10 cellular contexts compared by ENCODE assay signal in the genomic region with DNA sequence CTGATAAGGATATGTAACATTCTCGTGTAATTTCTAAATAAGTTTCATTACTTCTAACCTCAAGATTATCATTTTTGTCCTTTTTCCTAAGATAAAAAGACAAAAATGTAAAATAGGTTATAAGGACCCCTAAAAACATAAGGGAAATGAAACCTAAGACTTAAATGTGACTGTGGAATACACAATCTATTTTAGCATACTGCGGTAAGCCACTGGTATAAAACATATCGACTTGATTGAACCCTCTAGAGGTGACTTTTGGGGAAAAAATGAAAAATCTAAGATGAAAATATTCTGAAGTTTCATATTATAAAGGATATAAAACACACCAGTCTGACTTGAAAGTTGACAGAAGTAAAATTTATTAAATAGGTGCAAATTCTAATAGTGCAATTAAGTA. TPM values are rescaled to one million over a fixed set of nuclear protein-coding genes. Genes with fewer than 3 reads are reported as not detected.
DNase-seq lines count a peak whose midpoint lies in the region; ATAC-seq and TF ChIP-seq lines count a peak whose summit lies in the region.
"Had no signal": no experiment of that assay in that cellular context is flagged by ENCODE, and none has a peak within 500 bp of the region (broad histone marks: within the 10 kb centered on the region; RNA-seq: fewer than 3 reads in every experiment).

No MANE protein-coding gene starts in this region.

- peak overlapping the region; percentile 78 for H3K27ac Mint-ChIP-seq in activated CD8-positive, alpha-beta memory T cell treated with anti-CD3 and anti-CD28 coated beads, Interleukin-2, amount 10 ng/mL, durations not matched to agents 7 days and 5 days

- no peak for ATAC-seq in activated CD8-positive, alpha-beta memory T cell treated with anti-CD3 and anti-CD28 coated beads, Interleukin-2, amount 10 ng/mL, durations not matched to agents 7 days and 5 days
- ATAC-seq in RWPE2 (ENCODE audit: low read depth) (no peak), GM18498 (IDR thresholded peaks at IDR 0.05; ENCODE audit: unreplicated experiment) (no peak)

- H3K4me3 Mint-ChIP-seq in activated CD8-positive, alpha-beta memory T cell treated with anti-CD3 and anti-CD28 coated beads, Interleukin-2, amount 10 ng/mL, durations not matched to agents 7 days and 5 days: peak overlapping the region; percentile 65

- H3K4me1 Mint-ChIP-seq in activated CD8-positive, alpha-beta memory T cell treated with anti-CD3 and anti-CD28 coated beads, Interleukin-2, amount 10 ng/mL, durations not matched to agents 7 days and 5 days: peaks cover 60% of the 10 kb centered on the region

- peaks cover 29% of the 10 kb centered on the region for H3K36me3 Mint-ChIP-seq in activated CD8-positive, alpha-beta memory T cell treated with anti-CD3 and anti-CD28 coated beads, Interleukin-2, amount 10 ng/mL, durations not matched to agents 7 days and 5 days
- H3K36me3 Mint-ChIP-seq: naive B cell had no signal

- no peaks in the 10 kb centered on the region for H3K9me3 ChIP-seq in RWPE2 (ENCODE audit: severe bottlenecking)
- H3K9me3 ChIP-seq in fibroblast of lung (ENCODE audit: control insufficient read depth, insufficient read depth, low read depth, low read length): no peaks in the 10 kb centered on the region
- no peaks in the 10 kb centered on the region for H3K9me3 ChIP-seq in subcutaneous abdominal adipose tissue (ENCODE audit: control insufficient read depth in 5 of 5, low read length in 5 of 5)

- peaks cover 43% of the 10 kb centered on the region for H3K79me2 ChIP-seq in fibroblast of lung (ENCODE audit: control insufficient read depth, insufficient read depth, low read length)

- CTCF ChIA-PET in activated CD8-positive, alpha-beta memory T cell treated with anti-CD3 and anti-CD28 coated beads, Interleukin-2, amount 10 ng/mL, durations not matched to agents 7 days and 5 days (lab: Charles Lee): no interaction called here

- H3K36me3 ChIP-seq in RWPE2 (ENCODE audit: low read depth) (peaks cover 24% of the 10 kb centered on the region), fibroblast of lung (ENCODE audit: control insufficient read depth, insufficient read depth, low read length) (no peaks in the 10 kb centered on the region), subcutaneous abdominal adipose tissue (ENCODE audit: control insufficient read depth in 5 of 5, insufficient read depth in 5 of 5, low read length in 5 of 5) (peaks cover 0 to 11% (median 0%) of the 10 kb centered on the region in 5 donors)

- no peaks in the 10 kb centered on the region for H3K27me3 Mint-ChIP-seq in activated CD8-positive, alpha-beta memory T cell treated with anti-CD3 and anti-CD28 coated beads, Interleukin-2, amount 10 ng/mL, durations not matched to agents 7 days and 5 days
- H3K27me3 Mint-ChIP-seq: naive B cell had no signal

- H4K20me1 ChIP-seq in fibroblast of lung (ENCODE audit: control insufficient read depth, extremely low read depth, insufficient read depth, low read length): no peaks in the 10 kb centered on the region

- H3K4me3 ChIP-seq in RWPE2 (ENCODE audit: severe bottlenecking) (peak overlapping the region; percentile 92), fibroblast of lung (replicated peaks in 1 of 4; ENCODE audit: control extremely low read depth in 1 of 4, insufficient read depth in 1 of 4, low read depth in 3 of 4, low read length in 4 of 4) (peak overlapping the region; percentile 42 to 99 (median 68)), subcutaneous abdominal adipose tissue (ENCODE audit: low read depth in 1 of 5, low read length in 5 of 5) (peak overlapping the region; percentile 74 to 99 (median 78))

- no peak for TF ChIP-seq CTCF in RWPE2 (IDR thresholded peaks at IDR 0.05; ENCODE audit: poor library complexity, severe bottlenecking)
- no peak for TF ChIP-seq CTCF in fibroblast of lung (conservative IDR thresholded peaks at IDR 0.05 in 1 of 2, IDR thresholded peaks at IDR 0.05 in 1 of 2; ENCODE audit: low read depth in 1 of 2, low read length in 2 of 2)

- peaks cover 33% of the 10 kb centered on the region for H3K4me1 ChIP-seq in RWPE2 (ENCODE audit: insufficient read depth, poor library complexity, severe bottlenecking)
- H3K4me1 ChIP-seq in fibroblast of lung (ENCODE audit: control insufficient read depth, extremely low read depth, insufficient read depth, low read length): peaks cover 2% of the 10 kb centered on the region
- H3K4me1 ChIP-seq in subcutaneous abdominal adipose tissue (ENCODE audit: control insufficient read depth in 5 of 5, insufficient read depth in 5 of 5, low read length in 5 of 5): peaks cover 5 to 38% (median 36%) of the 10 kb centered on the region in 5 donors

- peak overlapping the region; percentile 95 for H3K4me2 ChIP-seq in fibroblast of lung (ENCODE audit: extremely low read depth, insufficient read depth, low read length)

- H3K27me3 ChIP-seq in RWPE2 (ENCODE audit: insufficient read depth, poor library complexity, severe bottlenecking): no peaks in the 10 kb centered on the region
- H3K27me3 ChIP-seq in fibroblast of lung (ENCODE audit: control insufficient read depth, insufficient read depth, low read length): no peaks in the 10 kb centered on the region
- H3K27me3 ChIP-seq in subcutaneous abdominal adipose tissue (ENCODE audit: control insufficient read depth in 5 of 5, insufficient read depth in 4 of 5, low read length in 5 of 5): no peaks in the 10 kb centered on the region

- H3K9ac ChIP-seq in fibroblast of lung (ENCODE audit: insufficient read depth, low read length): no peak overlapping the region
- H3K9ac ChIP-seq in subcutaneous abdominal adipose tissue (ENCODE audit: low read length in 5 of 5): peak overlapping the region in 3 of 5 donors; percentile 82 to 98 (median 91)

- no peaks in the 10 kb centered on the region for H3K9me3 Mint-ChIP-seq in activated CD8-positive, alpha-beta memory T cell treated with anti-CD3 and anti-CD28 coated beads, Interleukin-2, amount 10 ng/mL, durations not matched to agents 7 days and 5 days (ENCODE audit: low read depth)
- H3K9me3 Mint-ChIP-seq: naive B cell had no signal

- no peak for DNase-seq in activated CD8-positive, alpha-beta memory T cell treated with anti-CD3 and anti-CD28 coated beads, Interleukin-2, amount 10 ng/mL, durations not matched to agents 7 days and 5 days
- no peak for DNase-seq in activated CD8-positive, alpha-beta memory T cell treated with anti-CD3 and anti-CD28 coated beads, Interleukin-2, amount 50 U/mL, for 48 hours
- DNase-seq in RWPE2 (ENCODE audit: low spot score) (no peak), fibroblast of lung (ENCODE audit: low read depth in 2 of 2) (no peak), NCI-H2107 treated with DMSO at 0.1 percent for 48 hours (lab: John Stamatoyannopoulos, UW; ENCODE audit: unreplicated experiment) (no peak)
- no peak for DNase-seq in stimulated activated CD4-positive, alpha-beta T cell treated with anti-CD3 and anti-CD28 coated beads, Interleukin-2, amount 100 ng/mL, for 48 hours
- DNase-seq: naive B cell, NCI-H2107 had no signal

- H3K27ac ChIP-seq in RWPE2 (ENCODE audit: poor library complexity, severe bottlenecking) (no peak overlapping the region), fibroblast of lung (ENCODE audit: insufficient read depth, low read length) (no peak overlapping the region), subcutaneous abdominal adipose tissue (ENCODE audit: low read depth, low read length) (peak overlapping the region; percentile 97)

- H2AFZ ChIP-seq in fibroblast of lung (ENCODE audit: low read length): no peak overlapping the region

RNA-seq across cellular contexts. Expression of gene NAMPT, which starts 1.9 kb away (rescaled TPM):
- 100 to 1,000 TPM in 1 of 2 experiments, 10 to 100 TPM in 1; 89.7 to 188 TPM for total RNA-seq in activated CD8-positive, alpha-beta memory T cell treated with anti-CD3 and anti-CD28 coated beads, Interleukin-2, amount 10 ng/mL, durations not matched to agents 7 days and 5 days
- total RNA-seq in fibroblast of lung: 155 and 175 TPM in 2 replicates
- polyA plus RNA-seq in fibroblast of lung: 47.3 and 57.7 TPM in 2 replicates
- 43.3 and 48.1 TPM in 2 replicates for polyA plus RNA-seq in fibroblast of lung (2012)
- 1.8 and 4.9 TPM in 2 replicates for polyA minus RNA-seq in fibroblast of lung (ENCODE audit: low replicate concordance)
